In the genomic region with DNA sequence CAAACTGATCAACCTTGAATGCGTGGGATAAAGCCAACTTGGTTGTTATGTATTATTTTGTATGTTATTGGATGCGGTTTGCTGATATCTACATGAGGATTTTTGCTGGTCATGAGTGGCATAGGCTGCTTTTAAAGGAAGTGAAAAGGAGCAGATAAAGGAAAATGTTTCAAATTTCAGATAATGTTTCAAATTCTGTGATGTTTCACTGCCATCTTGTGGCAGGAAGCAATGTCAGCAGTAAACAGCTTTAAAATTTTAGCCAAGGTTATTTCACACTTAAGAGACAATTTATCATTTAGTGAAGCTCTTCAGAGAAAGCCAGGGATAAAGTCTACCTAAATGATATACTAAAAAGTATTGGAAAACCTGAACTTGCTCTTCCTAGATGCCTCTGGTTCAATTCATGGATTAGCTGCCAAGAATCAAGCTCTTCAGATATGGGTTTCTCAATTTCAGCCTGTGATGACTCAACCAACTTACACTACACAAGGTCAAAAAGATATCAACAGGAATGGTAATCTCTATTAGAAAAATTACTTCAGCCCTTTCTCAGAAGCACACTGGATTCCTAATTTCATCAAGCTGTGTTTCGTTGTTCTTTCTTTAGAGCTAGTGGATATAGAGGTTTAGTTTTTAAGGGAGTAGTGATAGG, we compare ENCODE assay signal across 9 cellular contexts.
DNase-seq lines count a peak whose midpoint lies in the region; ATAC-seq and TF ChIP-seq lines count a peak whose summit lies in the region.
"Had no signal": no experiment of that assay in that cellular context is flagged by ENCODE, and none has a peak within 500 bp of the region (broad histone marks: within the 10 kb centered on the region; RNA-seq: fewer than 3 reads in every experiment).

No MANE protein-coding gene starts in this region.

- H3K4me3 Mint-ChIP-seq in nephron, result no peak overlapping the region
- H3K4me3 Mint-ChIP-seq in activated CD8-positive, alpha-beta memory T cell treated with anti-CD3 and anti-CD28 coated beads, Interleukin-2, amount 10 ng/mL, durations not matched to agents 7 days and 5 days, result no peak overlapping the region
- H3K4me3 Mint-ChIP-seq: T-helper 1 cell treated with Interleukin-12 subunit alpha and Interleukin-12 subunit beta and Interleukin-4 antibody, amounts not matched to agents 30 μg/mL and 1 μg/mL, for 36 hours had no signal

- H3K9me3 Mint-ChIP-seq in nephron, result no peaks in the 10 kb centered on the region
- H3K9me3 Mint-ChIP-seq in activated CD8-positive, alpha-beta memory T cell treated with anti-CD3 and anti-CD28 coated beads, Interleukin-2, amount 10 ng/mL, durations not matched to agents 7 days and 5 days (ENCODE audit: low read depth), result no peaks in the 10 kb centered on the region
- H3K9me3 Mint-ChIP-seq: T-helper 1 cell treated with Interleukin-12 subunit alpha and Interleukin-12 subunit beta and Interleukin-4 antibody, amounts not matched to agents 30 μg/mL and 1 μg/mL, for 36 hours had no signal

- no peaks in the 10 kb centered on the region for H3K27me3 Mint-ChIP-seq in nephron (ENCODE audit: low read depth)
- no peaks in the 10 kb centered on the region for H3K27me3 Mint-ChIP-seq in activated CD8-positive, alpha-beta memory T cell treated with anti-CD3 and anti-CD28 coated beads, Interleukin-2, amount 10 ng/mL, durations not matched to agents 7 days and 5 days

- CTCF ChIA-PET in activated CD8-positive, alpha-beta memory T cell treated with anti-CD3 and anti-CD28 coated beads, Interleukin-2, amount 10 ng/mL, durations not matched to agents 7 days and 5 days (lab: Charles Lee), result interaction anchor here (0.7 to 4.2 kb wide), 19 partner anchors 11 to 638 kb away, joined by 3 to 34 read pairs (median 3); partner anchors contain the start of gene MRM1

- peaks cover 48% of the 10 kb centered on the region for H3K36me3 Mint-ChIP-seq in nephron (ENCODE audit: low read depth)
- H3K36me3 Mint-ChIP-seq in activated CD8-positive, alpha-beta memory T cell treated with anti-CD3 and anti-CD28 coated beads, Interleukin-2, amount 10 ng/mL, durations not matched to agents 7 days and 5 days, result peaks cover 29% of the 10 kb centered on the region

- no peak for ATAC-seq in GM19463 (IDR thresholded peaks at IDR 0.05; ENCODE audit: unreplicated experiment)
- ATAC-seq in activated CD8-positive, alpha-beta memory T cell treated with anti-CD3 and anti-CD28 coated beads, Interleukin-2, amount 10 ng/mL, durations not matched to agents 7 days and 5 days, result no peak

- peak; percentile 28 for DNase-seq in DMS53 (lab: John Stamatoyannopoulos, UW)
- no peak for DNase-seq in DMS53 treated with DMSO at 0.1 percent for 48 hours (lab: John Stamatoyannopoulos, UW; ENCODE audit: unreplicated experiment)
- DNase-seq in NCI-H2227 (lab: John Stamatoyannopoulos, UW; ENCODE audit: unreplicated experiment), result peak; percentile 46
- peak; percentile 56 for DNase-seq in dermis blood vessel endothelial cell
- no peak for DNase-seq in NCI-H2196 (lab: John Stamatoyannopoulos, UW; ENCODE audit: unreplicated experiment)
- DNase-seq in activated CD8-positive, alpha-beta memory T cell treated with anti-CD3 and anti-CD28 coated beads, Interleukin-2, amount 10 ng/mL, durations not matched to agents 7 days and 5 days, result no peak

- H3K4me1 Mint-ChIP-seq in nephron, result no peaks in the 10 kb centered on the region
- no peaks in the 10 kb centered on the region for H3K4me1 Mint-ChIP-seq in activated CD8-positive, alpha-beta memory T cell treated with anti-CD3 and anti-CD28 coated beads, Interleukin-2, amount 10 ng/mL, durations not matched to agents 7 days and 5 days

- peak; percentile 64 to 73 (median 71) for TF ChIP-seq CTCF in nephron (IDR thresholded peaks at IDR 0.05; ENCODE audit: unreplicated experiment in 3 of 3)

- no peak overlapping the region for H3K27ac Mint-ChIP-seq in nephron
- H3K27ac Mint-ChIP-seq in activated CD8-positive, alpha-beta memory T cell treated with anti-CD3 and anti-CD28 coated beads, Interleukin-2, amount 10 ng/mL, durations not matched to agents 7 days and 5 days, result no peak overlapping the region
- H3K27ac Mint-ChIP-seq: T-helper 1 cell treated with Interleukin-12 subunit alpha and Interleukin-12 subunit beta and Interleukin-4 antibody, amounts not matched to agents 30 μg/mL and 1 μg/mL, for 36 hours had no signal

Comparison
In these comparisons a context has a peak if more than half of its experiments do, and no peak if none do; other contexts are left out.
1. DNase-seq: peak in DMS53 (single experiment), NCI-H2227 (single experiment) and dermis blood vessel endothelial cell (single experiment); none in DMS53 treated with DMSO at 0.1 percent for 48 hours (single experiment), NCI-H2196 (single experiment) and activated CD8-positive, alpha-beta memory T cell treated with anti-CD3 and anti-CD28 coated beads, Interleukin-2, amount 10 ng/mL, durations not matched to agents 7 days and 5 days (single experiment).